2 cellular contexts compared by ENCODE assay signal in the genomic region with DNA sequence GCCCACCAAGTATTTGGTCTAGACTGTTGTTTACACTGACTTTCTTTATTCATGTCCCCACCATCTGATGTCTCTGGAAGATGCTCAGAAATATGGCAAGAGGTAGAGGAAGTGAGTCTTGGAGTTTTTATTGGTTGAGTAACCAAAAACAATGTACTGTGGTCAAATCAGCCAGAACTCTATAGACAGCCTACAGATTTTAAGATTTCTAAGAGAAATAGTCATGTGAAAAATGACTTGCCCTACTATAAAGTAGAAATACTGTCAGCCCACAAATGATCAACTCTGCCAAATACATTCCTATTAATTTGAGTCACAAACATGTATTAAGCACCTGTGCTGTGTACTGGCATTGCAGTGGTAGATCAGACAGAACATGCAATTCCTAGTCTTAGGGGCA.
TF ChIP-seq lines count a peak whose summit lies in the region.

No MANE protein-coding gene starts in this region.

TF ChIP-seq in GM12878, 131 proteins besides CTCF, POLR2A, EP300 and RAD21 (continued from another document):
- TF ChIP-seq, protein P1, sequence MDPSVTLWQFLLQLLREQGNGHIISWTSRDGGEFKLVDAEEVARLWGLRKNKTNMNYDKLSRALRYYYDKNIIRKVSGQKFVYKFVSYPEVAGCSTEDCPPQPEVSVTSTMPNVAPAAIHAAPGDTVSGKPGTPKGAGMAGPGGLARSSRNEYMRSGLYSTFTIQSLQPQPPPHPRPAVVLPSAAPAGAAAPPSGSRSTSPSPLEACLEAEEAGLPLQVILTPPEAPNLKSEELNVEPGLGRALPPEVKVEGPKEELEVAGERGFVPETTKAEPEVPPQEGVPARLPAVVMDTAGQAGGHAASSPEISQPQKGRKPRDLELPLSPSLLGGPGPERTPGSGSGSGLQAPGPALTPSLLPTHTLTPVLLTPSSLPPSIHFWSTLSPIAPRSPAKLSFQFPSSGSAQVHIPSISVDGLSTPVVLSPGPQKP (IDR thresholded peaks at IDR 0.05; ENCODE audit: low read depth, low read length), result no peak
TF ChIP-seq in GM12878: peak in this region for 1.

TF ChIP-seq in neural cell, 6 proteins besides CTCF, POLR2A, EP300 and RAD21 (continued from another document):
- TF ChIP-seq, protein P2, sequence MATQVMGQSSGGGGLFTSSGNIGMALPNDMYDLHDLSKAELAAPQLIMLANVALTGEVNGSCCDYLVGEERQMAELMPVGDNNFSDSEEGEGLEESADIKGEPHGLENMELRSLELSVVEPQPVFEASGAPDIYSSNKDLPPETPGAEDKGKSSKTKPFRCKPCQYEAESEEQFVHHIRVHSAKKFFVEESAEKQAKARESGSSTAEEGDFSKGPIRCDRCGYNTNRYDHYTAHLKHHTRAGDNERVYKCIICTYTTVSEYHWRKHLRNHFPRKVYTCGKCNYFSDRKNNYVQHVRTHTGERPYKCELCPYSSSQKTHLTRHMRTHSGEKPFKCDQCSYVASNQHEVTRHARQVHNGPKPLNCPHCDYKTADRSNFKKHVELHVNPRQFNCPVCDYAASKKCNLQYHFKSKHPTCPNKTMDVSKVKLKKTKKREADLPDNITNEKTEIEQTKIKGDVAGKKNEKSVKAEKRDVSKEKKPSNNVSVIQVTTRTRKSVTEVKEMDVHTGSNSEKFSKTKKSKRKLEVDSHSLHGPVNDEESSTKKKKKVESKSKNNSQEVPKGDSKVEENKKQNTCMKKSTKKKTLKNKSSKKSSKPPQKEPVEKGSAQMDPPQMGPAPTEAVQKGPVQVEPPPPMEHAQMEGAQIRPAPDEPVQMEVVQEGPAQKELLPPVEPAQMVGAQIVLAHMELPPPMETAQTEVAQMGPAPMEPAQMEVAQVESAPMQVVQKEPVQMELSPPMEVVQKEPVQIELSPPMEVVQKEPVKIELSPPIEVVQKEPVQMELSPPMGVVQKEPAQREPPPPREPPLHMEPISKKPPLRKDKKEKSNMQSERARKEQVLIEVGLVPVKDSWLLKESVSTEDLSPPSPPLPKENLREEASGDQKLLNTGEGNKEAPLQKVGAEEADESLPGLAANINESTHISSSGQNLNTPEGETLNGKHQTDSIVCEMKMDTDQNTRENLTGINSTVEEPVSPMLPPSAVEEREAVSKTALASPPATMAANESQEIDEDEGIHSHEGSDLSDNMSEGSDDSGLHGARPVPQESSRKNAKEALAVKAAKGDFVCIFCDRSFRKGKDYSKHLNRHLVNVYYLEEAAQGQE (IDR thresholded peaks at IDR 0.05; ENCODE audit: borderline replicate concordance), result no peak
- no peak for TF ChIP-seq POLR2AphosphoS5 (IDR thresholded peaks at IDR 0.05)
- no peak for TF ChIP-seq SMC3 (conservative IDR thresholded peaks at IDR 0.05; ENCODE audit: poor library complexity)
- no peak for TF ChIP-seq TAF1 (IDR thresholded peaks at IDR 0.05; ENCODE audit: low read depth)
